ENCODE assay signal across 1 cellular context in the genomic region with DNA sequence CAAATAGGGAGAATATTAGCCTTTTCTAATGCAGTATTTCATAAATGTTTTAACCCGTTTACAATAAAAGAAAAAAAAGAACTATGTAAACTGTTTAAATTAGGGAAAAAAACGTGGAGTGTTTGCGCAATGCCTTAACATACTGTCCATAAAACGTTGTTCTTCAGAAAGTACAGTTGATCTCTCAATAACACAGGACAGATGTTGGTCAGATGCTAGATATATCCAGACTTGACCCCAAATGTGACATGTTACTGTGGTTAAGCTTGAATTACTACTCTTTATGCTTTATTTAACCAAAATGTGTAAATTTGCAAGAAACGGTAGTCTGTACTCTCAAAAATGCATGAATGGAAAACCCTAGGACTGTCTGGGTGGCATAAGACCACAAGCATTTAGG.
TF ChIP-seq lines count a peak whose summit lies in the region.

No MANE protein-coding gene starts in this region.

TF ChIP-seq in SK-N-SH treated with all-trans-retinoic acid at 6 μM for 48 hours, 23 proteins besides CTCF, POLR2A, EP300 and RAD21 (continued from another document):
- TF ChIP-seq, protein P1, sequence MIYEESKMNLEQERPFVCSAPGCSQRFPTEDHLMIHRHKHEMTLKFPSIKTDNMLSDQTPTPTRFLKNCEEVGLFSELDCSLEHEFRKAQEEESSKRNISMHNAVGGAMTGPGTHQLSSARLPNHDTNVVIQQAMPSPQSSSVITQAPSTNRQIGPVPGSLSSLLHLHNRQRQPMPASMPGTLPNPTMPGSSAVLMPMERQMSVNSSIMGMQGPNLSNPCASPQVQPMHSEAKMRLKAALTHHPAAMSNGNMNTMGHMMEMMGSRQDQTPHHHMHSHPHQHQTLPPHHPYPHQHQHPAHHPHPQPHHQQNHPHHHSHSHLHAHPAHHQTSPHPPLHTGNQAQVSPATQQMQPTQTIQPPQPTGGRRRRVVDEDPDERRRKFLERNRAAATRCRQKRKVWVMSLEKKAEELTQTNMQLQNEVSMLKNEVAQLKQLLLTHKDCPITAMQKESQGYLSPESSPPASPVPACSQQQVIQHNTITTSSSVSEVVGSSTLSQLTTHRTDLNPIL (CRISPR knock-in tag; IDR thresholded peaks at IDR 0.05; ENCODE audit: low read depth) = no peak
- no peak for TF ChIP-seq ZFP3 (CRISPR knock-in tag; IDR thresholded peaks at IDR 0.05)
- no peak for TF ChIP-seq ESRRG (CRISPR knock-in tag; IDR thresholded peaks at IDR 0.05)
- TF ChIP-seq, protein P2, sequence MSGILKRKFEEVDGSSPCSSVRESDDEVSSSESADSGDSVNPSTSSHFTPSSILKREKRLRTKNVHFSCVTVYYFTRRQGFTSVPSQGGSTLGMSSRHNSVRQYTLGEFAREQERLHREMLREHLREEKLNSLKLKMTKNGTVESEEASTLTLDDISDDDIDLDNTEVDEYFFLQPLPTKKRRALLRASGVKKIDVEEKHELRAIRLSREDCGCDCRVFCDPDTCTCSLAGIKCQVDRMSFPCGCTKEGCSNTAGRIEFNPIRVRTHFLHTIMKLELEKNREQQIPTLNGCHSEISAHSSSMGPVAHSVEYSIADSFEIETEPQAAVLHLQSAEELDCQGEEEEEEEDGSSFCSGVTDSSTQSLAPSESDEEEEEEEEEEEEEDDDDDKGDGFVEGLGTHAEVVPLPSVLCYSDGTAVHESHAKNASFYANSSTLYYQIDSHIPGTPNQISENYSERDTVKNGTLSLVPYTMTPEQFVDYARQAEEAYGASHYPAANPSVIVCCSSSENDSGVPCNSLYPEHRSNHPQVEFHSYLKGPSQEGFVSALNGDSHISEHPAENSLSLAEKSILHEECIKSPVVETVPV (CRISPR knock-in tag; IDR thresholded peaks at IDR 0.05) = no peak
- TF ChIP-seq TOX (CRISPR knock-in tag; IDR thresholded peaks at IDR 0.05; ENCODE audit: borderline replicate concordance) = no peak
- TF ChIP-seq ISL1 (CRISPR knock-in tag; IDR thresholded peaks at IDR 0.05) = no peak
- TF ChIP-seq ARNTL (CRISPR knock-in tag; IDR thresholded peaks at IDR 0.05; ENCODE audit: borderline replicate concordance, low read depth) = no peak
- no peak for TF ChIP-seq ZNF70 (CRISPR knock-in tag; IDR thresholded peaks at IDR 0.05)
- TF ChIP-seq, protein P3, sequence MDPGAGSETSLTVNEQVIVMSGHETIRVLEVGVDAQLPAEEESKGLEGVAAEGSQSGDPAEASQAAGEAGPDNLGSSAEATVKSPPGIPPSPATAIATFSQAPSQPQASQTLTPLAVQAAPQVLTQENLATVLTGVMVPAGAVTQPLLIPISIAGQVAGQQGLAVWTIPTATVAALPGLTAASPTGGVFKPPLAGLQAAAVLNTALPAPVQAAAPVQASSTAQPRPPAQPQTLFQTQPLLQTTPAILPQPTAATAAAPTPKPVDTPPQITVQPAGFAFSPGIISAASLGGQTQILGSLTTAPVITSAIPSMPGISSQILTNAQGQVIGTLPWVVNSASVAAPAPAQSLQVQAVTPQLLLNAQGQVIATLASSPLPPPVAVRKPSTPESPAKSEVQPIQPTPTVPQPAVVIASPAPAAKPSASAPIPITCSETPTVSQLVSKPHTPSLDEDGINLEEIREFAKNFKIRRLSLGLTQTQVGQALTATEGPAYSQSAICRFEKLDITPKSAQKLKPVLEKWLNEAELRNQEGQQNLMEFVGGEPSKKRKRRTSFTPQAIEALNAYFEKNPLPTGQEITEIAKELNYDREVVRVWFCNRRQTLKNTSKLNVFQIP (CRISPR knock-in tag; IDR thresholded peaks at IDR 0.05; ENCODE audit: borderline replicate concordance, low read depth) = no peak
- TF ChIP-seq SNAI2 (CRISPR knock-in tag; IDR thresholded peaks at IDR 0.05) = no peak
TF ChIP-seq in SK-N-SH treated with all-trans-retinoic acid at 6 μM for 48 hours: peak in this region for 0.
